In genomic region chr12:47885012-47885501, GRCh38 we compare ENCODE assay signal across 1 cellular context.
TF ChIP-seq lines count a peak whose summit lies in the region.

No MANE protein-coding gene starts in this region.

TF ChIP-seq in K562, 482 proteins besides CTCF, POLR2A, EP300 and RAD21 (continued from another document and continues in another):
- no peak for TF ChIP-seq MLX (CRISPR knock-in tag; conservative IDR thresholded peaks at IDR 0.05)
- 0 out of 2 replicates have a peak, but pooled peaks have one; percentile 23 for TF ChIP-seq NFE2 (IDR thresholded peaks at IDR 0.05; ENCODE audit: low read depth)
- TF ChIP-seq ZBTB33 (CRISPR knock-in tag; IDR thresholded peaks at IDR 0.05): no peak
- TF ChIP-seq ZNF174 (CRISPR knock-in tag; IDR thresholded peaks at IDR 0.05): no peak
- no peak for TF ChIP-seq RBM22 (IDR thresholded peaks at IDR 0.05; ENCODE audit: low read depth, low read length, poor library complexity, severe bottlenecking)
- no peak for TF ChIP-seq ZNF217 (CRISPR knock-in tag; IDR thresholded peaks at IDR 0.05)
- no peak for TF ChIP-seq GTF3C2 (IDR thresholded peaks at IDR 0.05; ENCODE audit: borderline replicate concordance, extremely low read depth, insufficient read length)
- no peak for TF ChIP-seq TFE3 (CRISPR knock-in tag; IDR thresholded peaks at IDR 0.05)
- TF ChIP-seq ZNF143 (CRISPR knock-in tag; IDR thresholded peaks at IDR 0.05): no peak
- no peak for TF ChIP-seq WHSC1 (IDR thresholded peaks at IDR 0.05; ENCODE audit: low read length)
- no peak for TF ChIP-seq CCNT2 (IDR thresholded peaks at IDR 0.05; ENCODE audit: borderline replicate concordance, extremely low read depth, insufficient read length, low read depth, low read length)
- TF ChIP-seq MTA3 (IDR thresholded peaks at IDR 0.05; ENCODE audit: borderline replicate concordance): no peak
- no peak for TF ChIP-seq ARID3B (CRISPR knock-in tag; IDR thresholded peaks at IDR 0.05; ENCODE audit: borderline replicate concordance)
- TF ChIP-seq NFE2L1 (tag; IDR thresholded peaks at IDR 0.05; ENCODE audit: borderline replicate concordance, low read depth): no peak
- no peak for TF ChIP-seq HDAC2 (IDR thresholded peaks at IDR 0.05)
- TF ChIP-seq NRF1 (conservative IDR thresholded peaks at IDR 0.05 in 1 of 2, IDR thresholded peaks at IDR 0.05 in 1 of 2): no peak
- TF ChIP-seq STAT6 (CRISPR knock-in tag; IDR thresholded peaks at IDR 0.05): no peak
- no peak for TF ChIP-seq E2F4 (CRISPR knock-in tag; IDR thresholded peaks at IDR 0.05; ENCODE audit: low read depth)
- TF ChIP-seq FOXP4 (CRISPR knock-in tag; IDR thresholded peaks at IDR 0.05; ENCODE audit: borderline replicate concordance): no peak
- no peak for TF ChIP-seq ZNF584 (CRISPR knock-in tag; IDR thresholded peaks at IDR 0.05; ENCODE audit: low read depth)
- no peak for TF ChIP-seq ZNF639 (CRISPR knock-in tag; conservative IDR thresholded peaks at IDR 0.05 in 1 of 2, IDR thresholded peaks at IDR 0.05 in 1 of 2)
- no peak for TF ChIP-seq TAF1 (IDR thresholded peaks at IDR 0.05; ENCODE audit: control insufficient read depth, extremely low read depth, insufficient read depth, low read length, severe bottlenecking)
- TF ChIP-seq HCFC1 (IDR thresholded peaks at IDR 0.05; ENCODE audit: low read depth, low read length): no peak
- no peak for TF ChIP-seq ZFP1 (CRISPR knock-in tag; IDR thresholded peaks at IDR 0.05)
- TF ChIP-seq PML (IDR thresholded peaks at IDR 0.05; ENCODE audit: low read length): no peak
- 0 out of 2 replicates have a peak, but pooled peaks have one; percentile 4 for TF ChIP-seq JUND (IDR thresholded peaks at IDR 0.05; ENCODE audit: borderline replicate concordance, low read depth, low read length)
- no peak for TF ChIP-seq JUND (tag; IDR thresholded peaks at IDR 0.05; ENCODE audit: borderline replicate concordance, low read depth, low read length)
- TF ChIP-seq SIRT6 (IDR thresholded peaks at IDR 0.05; ENCODE audit: low read depth, low read length): no peak
- TF ChIP-seq ZNF609 (CRISPR knock-in tag; IDR thresholded peaks at IDR 0.05; ENCODE audit: borderline replicate concordance): no peak
- TF ChIP-seq SNAPC5 (CRISPR knock-in tag; IDR thresholded peaks at IDR 0.05): no peak
- TF ChIP-seq VEZF1 (CRISPR knock-in tag; IDR thresholded peaks at IDR 0.05): peak; percentile 36; the same call in 1 of the 2 replicates
